In genomic region chr1:39094685-39095084, GRCh38 we compare ENCODE assay signal across 1 cellular context.
TF ChIP-seq lines count a peak whose summit lies in the region.

No MANE protein-coding gene starts in this region.

TF ChIP-seq in HepG2, 621 proteins besides CTCF, POLR2A, EP300 and RAD21 (continued from another document and continues in another):
- TF ChIP-seq ZBTB26 (CRISPR knock-in tag; IDR thresholded peaks at IDR 0.05; ENCODE audit: borderline replicate concordance) (no peak), POLR2AphosphoS2 (IDR thresholded peaks at IDR 0.05; ENCODE audit: low read depth, low read length) (no peak), ZNF234 (CRISPR knock-in tag; conservative IDR thresholded peaks at IDR 0.05) (no peak), ZNF781 (CRISPR knock-in tag; IDR thresholded peaks at IDR 0.05; ENCODE audit: borderline replicate concordance, not compliant biosample characterization) (no peak), SAFB2 (CRISPR knock-in tag; IDR thresholded peaks at IDR 0.05; ENCODE audit: borderline replicate concordance, low read depth) (no peak), FOXA3 (CRISPR knock-in tag; IDR thresholded peaks at IDR 0.05) (peak; percentile 13; the same call in 1 of the 2 replicates), CBFB (CRISPR knock-in tag; IDR thresholded peaks at IDR 0.05) (peak; percentile 70; the same call in 1 of the 2 replicates), HNF4G (IDR thresholded peaks at IDR 0.05; ENCODE audit: borderline replicate concordance, low read depth, low read length) (no peak), HNF4G (CRISPR knock-in tag; IDR thresholded peaks at IDR 0.05; ENCODE audit: borderline replicate concordance, low read depth) (no peak), ZNF614 (CRISPR knock-in tag; IDR thresholded peaks at IDR 0.05; ENCODE audit: borderline replicate concordance) (no peak), ZBTB44 (CRISPR knock-in tag; IDR thresholded peaks at IDR 0.05) (no peak), ZNF629 (CRISPR knock-in tag; conservative IDR thresholded peaks at IDR 0.05) (no peak), ZNF331 (CRISPR knock-in tag; IDR thresholded peaks at IDR 0.05) (no peak), PRDM4 (CRISPR knock-in tag; IDR thresholded peaks at IDR 0.05; ENCODE audit: borderline replicate concordance) (no peak), ZSCAN25 (CRISPR knock-in tag; IDR thresholded peaks at IDR 0.05) (no peak), ZNF580 (CRISPR knock-in tag; IDR thresholded peaks at IDR 0.05; ENCODE audit: borderline replicate concordance, low read depth) (no peak), ZSCAN31 (CRISPR knock-in tag; IDR thresholded peaks at IDR 0.05; ENCODE audit: low read depth) (no peak), ZNF616 (CRISPR knock-in tag; IDR thresholded peaks at IDR 0.05; ENCODE audit: low read depth) (no peak), NR2F6 (IDR thresholded peaks at IDR 0.05) (0 out of 2 replicates have a peak, but pooled peaks have one; percentile 46), NR2F6 (CRISPR knock-in tag; IDR thresholded peaks at IDR 0.05) (peak; percentile 61), ZFP91 (CRISPR knock-in tag; IDR thresholded peaks at IDR 0.05; ENCODE audit: borderline replicate concordance) (no peak), SAP130 (CRISPR knock-in tag; IDR thresholded peaks at IDR 0.05; ENCODE audit: low read depth) (no peak), NFATC3 (CRISPR knock-in tag; IDR thresholded peaks at IDR 0.05) (no peak), ATF6 (CRISPR knock-in tag; conservative IDR thresholded peaks at IDR 0.05) (no peak), ZNF317 (CRISPR knock-in tag; IDR thresholded peaks at IDR 0.05) (no peak), RARA (CRISPR knock-in tag; IDR thresholded peaks at IDR 0.05) (peak; percentile 49), ARID4A (CRISPR knock-in tag; IDR thresholded peaks at IDR 0.05; ENCODE audit: borderline replicate concordance) (no peak), CHD2 (IDR thresholded peaks at IDR 0.05; ENCODE audit: low read depth, low read length) (no peak), LCORL (IDR thresholded peaks at IDR 0.05) (no peak), LCORL (CRISPR knock-in tag; IDR thresholded peaks at IDR 0.05) (no peak), ISX (CRISPR knock-in tag; conservative IDR thresholded peaks at IDR 0.05) (no peak), ZNF557 (CRISPR knock-in tag; IDR thresholded peaks at IDR 0.05) (no peak), ZNF296 (CRISPR knock-in tag; conservative IDR thresholded peaks at IDR 0.05) (no peak), RORA (CRISPR knock-in tag; IDR thresholded peaks at IDR 0.05) (no peak), FOXA1 (IDR thresholded peaks at IDR 0.05) (no peak), FOXA1 (CRISPR knock-in tag; IDR thresholded peaks at IDR 0.05) (0 out of 2 replicates have a peak, but pooled peaks have one; percentile 8), XBP1 (CRISPR knock-in tag; IDR thresholded peaks at IDR 0.05) (no peak), ZSCAN21 (CRISPR knock-in tag; IDR thresholded peaks at IDR 0.05; ENCODE audit: borderline replicate concordance) (no peak), KLF11 (CRISPR knock-in tag; IDR thresholded peaks at IDR 0.05) (no peak), GFI1 (CRISPR knock-in tag; IDR thresholded peaks at IDR 0.05; ENCODE audit: borderline replicate concordance) (peak; percentile 88), ZNF572 (CRISPR knock-in tag; IDR thresholded peaks at IDR 0.05) (no peak), NR2F1 (CRISPR knock-in tag; IDR thresholded peaks at IDR 0.05) (0 out of 4 replicates have a peak, but pooled peaks of 1 of the 2 experiments have one; percentile 42), FOXP4 (CRISPR knock-in tag; IDR thresholded peaks at IDR 0.05) (peak; percentile 68), ZNF350 (CRISPR knock-in tag; IDR thresholded peaks at IDR 0.05; ENCODE audit: borderline replicate concordance, low read depth) (no peak), RFX5 (IDR thresholded peaks at IDR 0.05; ENCODE audit: low read depth, low read length) (no peak), ZFX (CRISPR knock-in tag; IDR thresholded peaks at IDR 0.05; ENCODE audit: low read depth) (no peak), ARID5B (CRISPR knock-in tag; IDR thresholded peaks at IDR 0.05) (peak; percentile 44; the same call in 1 of the 2 replicates)
